In genomic region chr5:10607023-10607665, GRCh38 we compare ENCODE assay signal across 1 cellular context.
TF ChIP-seq lines count a peak whose summit lies in the region.

No MANE protein-coding gene starts in this region.

TF ChIP-seq in HEK293, 187 proteins besides CTCF, POLR2A, EP300 and RAD21 (continued from another document and continues in another):
- TF ChIP-seq KLF9 (tag by site-specific recombination; IDR thresholded peaks at IDR 0.05; ENCODE audit: low read depth) (peak; percentile 17; the same call in 1 of the 2 replicates), PRDM6 (tag by site-specific recombination; IDR thresholded peaks at IDR 0.05) (peak; percentile 80), REST (tag by site-specific recombination; IDR thresholded peaks at IDR 0.05) (no peak; the same call in 1 of the 2 replicates), ZNF600 (tag by site-specific recombination; IDR thresholded peaks at IDR 0.05) (peak; percentile 83; the same call in 1 of the 2 replicates), ZNF174 (tag by site-specific recombination; IDR thresholded peaks at IDR 0.05) (no peak), ZBTB11 (tag by site-specific recombination; conservative IDR thresholded peaks at IDR 0.05; ENCODE audit: low read depth) (no peak), MYNN (tag by site-specific recombination; IDR thresholded peaks at IDR 0.05; ENCODE audit: borderline replicate concordance) (no peak), GLIS1 (tag by site-specific recombination; IDR thresholded peaks at IDR 0.05) (peak; percentile 51; the same call in 1 of the 2 replicates), WT1 (tag by site-specific recombination; IDR thresholded peaks at IDR 0.05) (no peak), ZBTB44 (tag by site-specific recombination; IDR thresholded peaks at IDR 0.05) (peak; percentile 71; the same call in 1 of the 2 replicates), ZNF529 (tag by site-specific recombination; IDR thresholded peaks at IDR 0.05; ENCODE audit: insufficient replicate concordance) (no peak), ZNF571 (tag by site-specific recombination; IDR thresholded peaks at IDR 0.05) (no peak), INSM2 (tag by site-specific recombination; IDR thresholded peaks at IDR 0.05) (peak; percentile 85), EGR2 (tag by site-specific recombination; IDR thresholded peaks at IDR 0.05; ENCODE audit: low read depth) (no peak), ZBTB6 (tag by site-specific recombination; IDR thresholded peaks at IDR 0.05) (no peak), ZFP69B (tag by site-specific recombination; IDR thresholded peaks at IDR 0.05) (peak; percentile 51; the same call in 1 of the 2 replicates), ZSCAN4 (tag by site-specific recombination; IDR thresholded peaks at IDR 0.05) (peak; percentile 81), ZNF433 (tag by site-specific recombination; IDR thresholded peaks at IDR 0.05; ENCODE audit: low read depth) (no peak), ZNF366 (tag by site-specific recombination; conservative IDR thresholded peaks at IDR 0.05) (peak; percentile 72; the same call in 1 of the 2 replicates), ZNF530 (tag by site-specific recombination; IDR thresholded peaks at IDR 0.05; ENCODE audit: low read depth) (no peak), ZNF223 (tag by site-specific recombination; IDR thresholded peaks at IDR 0.05) (no peak), ZNF10 (tag by site-specific recombination; IDR thresholded peaks at IDR 0.05) (0 out of 2 replicates have a peak, but pooled peaks have one; percentile 52), ZNF560 (tag by site-specific recombination; IDR thresholded peaks at IDR 0.05; ENCODE audit: borderline replicate concordance) (no peak), ZNF654 (tag by site-specific recombination; IDR thresholded peaks at IDR 0.05; ENCODE audit: low read depth) (no peak), ZNF211 (tag by site-specific recombination; IDR thresholded peaks at IDR 0.05; ENCODE audit: low read depth) (no peak), PRDM1 (tag by site-specific recombination; IDR thresholded peaks at IDR 0.05) (peak; percentile 75; the same call in 1 of the 2 replicates), BCL6B (tag by site-specific recombination; IDR thresholded peaks at IDR 0.05) (no peak), SP3 (tag by site-specific recombination; IDR thresholded peaks at IDR 0.05) (no peak), ZNF624 (tag by site-specific recombination; IDR thresholded peaks at IDR 0.05) (no peak), TRIM28 (IDR thresholded peaks at IDR 0.05; ENCODE audit: borderline replicate concordance, low read length) (no peak; the same call in none of the 2 replicates), SP7 (tag by site-specific recombination; IDR thresholded peaks at IDR 0.05) (peak; percentile 95), ZBTB8A (tag by site-specific recombination; IDR thresholded peaks at IDR 0.05) (peak; percentile 78; the same call in 1 of the 2 replicates), YY1 (tag by site-specific recombination; IDR thresholded peaks at IDR 0.05) (no peak), ZNF311 (tag by site-specific recombination; IDR thresholded peaks at IDR 0.05; ENCODE audit: borderline replicate concordance) (no peak), ZNF768 (tag by site-specific recombination; IDR thresholded peaks at IDR 0.05) (no peak), ZNF510 (tag by site-specific recombination; IDR thresholded peaks at IDR 0.05; ENCODE audit: insufficient replicate concordance) (no peak), ZNF394 (tag by site-specific recombination; IDR thresholded peaks at IDR 0.05; ENCODE audit: borderline replicate concordance) (no peak), ZNF449 (tag by site-specific recombination; IDR thresholded peaks at IDR 0.05) (peak; percentile 80), ATF2 (tag by site-specific recombination; IDR thresholded peaks at IDR 0.05; ENCODE audit: low read depth) (peak; percentile 72)
